ENCODE assay signal across 15 cellular contexts in the genomic region with DNA sequence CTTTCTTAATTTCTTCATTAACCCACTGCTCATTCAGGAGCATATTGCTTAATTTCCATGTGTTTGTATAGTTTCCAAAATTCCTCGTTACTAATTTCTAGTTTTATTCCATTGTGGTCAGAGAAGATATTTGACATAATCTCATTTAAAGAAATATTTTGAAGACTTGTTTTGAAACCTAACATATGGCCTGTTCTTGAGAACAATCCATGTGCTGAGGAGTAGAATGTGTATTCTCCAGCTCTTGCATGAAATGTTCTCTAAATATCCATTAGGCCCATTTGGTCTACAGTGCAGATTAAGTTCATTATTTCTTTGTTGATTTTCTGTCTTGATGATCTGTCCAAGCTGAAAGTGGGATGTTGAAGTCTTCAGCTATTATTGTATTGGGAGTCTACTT.
A peak's percentile ranks its signal among the peaks of the same experiment; 100 is the strongest.
DNase-seq lines count a peak whose midpoint lies in the region; ATAC-seq lines count a peak whose summit lies in the region.
"Had no signal": no experiment of that assay in that cellular context is flagged by ENCODE, and none has a peak within 500 bp of the region (broad histone marks: within the 10 kb centered on the region; RNA-seq: fewer than 3 reads in every experiment).

No MANE protein-coding gene starts in this region.

- intact Hi-C loops in head of caudate nucleus (cut with DNase I) = no loop called here

- ATAC-seq in HG03378 (IDR thresholded peaks at IDR 0.05; ENCODE audit: unreplicated experiment) = no peak
- ATAC-seq in GM21381 (IDR thresholded peaks at IDR 0.05; ENCODE audit: unreplicated experiment) = no peak
- ATAC-seq: CD8-positive, alpha-beta T cell; GM12878 had no signal

- DNase-seq in EH (ENCODE audit: low read depth) (peak; percentile 36), amniotic epithelial cell (ENCODE audit: low read depth) (peak; percentile 80), fibroblast of peridontal ligament (ENCODE audit: extremely low read depth) (peak; percentile 47), germinal center (ENCODE audit: low spot score) (no peak), head of caudate nucleus (no peak)
- DNase-seq: ACHN; Calu3; CD8-positive, alpha-beta T cell; DMS79 treated with DMSO at 0.1 percent for 48 hours; EL; GOT3; H7 had no signal

Comparison
In these comparisons a context has a peak if more than half of its experiments do, and no peak if none do; other contexts are left out.
1. DNase-seq: peak in EH (single experiment), amniotic epithelial cell (single experiment) and fibroblast of peridontal ligament (single experiment); none in germinal center (single experiment) and head of caudate nucleus (0 of 42).